In the genomic region with DNA sequence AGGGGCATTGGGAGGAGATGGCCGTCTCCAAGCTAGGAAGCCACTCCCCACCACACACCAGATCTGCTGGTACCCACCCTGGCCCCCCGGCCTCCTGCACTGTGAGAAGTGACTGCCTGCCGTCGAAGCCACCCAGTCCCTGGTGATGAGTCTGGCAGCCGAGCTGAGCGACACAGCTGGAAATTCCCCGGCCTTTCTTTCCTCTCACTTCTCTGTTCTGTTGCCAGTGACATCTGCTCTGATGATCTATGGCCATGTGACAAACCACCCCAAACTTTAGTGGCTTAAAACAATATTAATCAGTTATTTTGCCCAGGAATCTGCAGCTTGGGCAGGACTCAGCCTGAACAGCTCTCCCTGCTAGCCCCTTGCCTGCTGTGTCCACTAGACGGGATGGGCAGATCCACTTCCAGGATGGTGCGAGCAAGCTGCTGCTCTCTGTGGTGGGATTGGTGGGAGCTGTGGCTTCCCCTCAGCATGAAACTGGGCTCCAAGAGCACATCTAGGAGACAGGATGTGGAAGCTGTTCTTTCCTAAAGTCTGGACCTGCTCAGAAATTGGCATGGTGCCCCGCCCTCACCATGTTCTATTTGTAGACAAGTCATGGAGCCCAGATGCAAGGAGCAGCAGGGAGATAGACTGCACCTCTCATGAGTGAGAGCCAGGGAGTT, we compare ENCODE assay signal across 9 cellular contexts.
A peak's percentile ranks its signal among the peaks of the same experiment; 100 is the strongest.
DNase-seq lines count a peak whose midpoint lies in the region; ATAC-seq and TF ChIP-seq lines count a peak whose summit lies in the region.
"Had no signal": no experiment of that assay in that cellular context is flagged by ENCODE, and none has a peak within 500 bp of the region (broad histone marks: within the 10 kb centered on the region; RNA-seq: fewer than 3 reads in every experiment).

No MANE protein-coding gene starts in this region.

- H3K4me3 ChIP-seq in CD8-positive, alpha-beta T cell (ENCODE audit: low read depth, low read length): no peak overlapping the region

- H3K9me3 ChIP-seq in CD8-positive, alpha-beta T cell (ENCODE audit: low read length): no peaks in the 10 kb centered on the region

- POLR2A ChIA-PET in CD8-positive, alpha-beta T cell (lab: Charles Lee): no interaction called here

- ATAC-seq in GM18861 (IDR thresholded peaks at IDR 0.05; ENCODE audit: unreplicated experiment) (peak; percentile 87), GM21619 (IDR thresholded peaks at IDR 0.05; ENCODE audit: unreplicated experiment) (peak; percentile 96), HG03558 (IDR thresholded peaks at IDR 0.05; ENCODE audit: extremely low read depth, unreplicated experiment) (peak; percentile 85), naive B cell (ENCODE audit: low read depth in 2 of 2) (peak; percentile 96)
- no peak for ATAC-seq in activated T-helper 17 cell treated with anti-CD3 and anti-CD28 coated beads, Interleukin-2, amount 50 U/mL, for 72 hours (replicated peaks)
- ATAC-seq in CD8-positive, alpha-beta T cell: no peak

- H3K27me3 ChIP-seq in CD8-positive, alpha-beta T cell (ENCODE audit: insufficient read depth, low read length): no peaks in the 10 kb centered on the region

- H3K27ac ChIP-seq in CD8-positive, alpha-beta T cell (ENCODE audit: low read depth, low read length): no peak overlapping the region

- H3K4me1 ChIP-seq in CD8-positive, alpha-beta T cell (ENCODE audit: insufficient read depth, low read length): no peaks in the 10 kb centered on the region

- H3K36me3 ChIP-seq in CD8-positive, alpha-beta T cell (ENCODE audit: insufficient read depth, low read length): no peaks in the 10 kb centered on the region

- peaks cover 24 to 60% (median 34%) of the 10 kb centered on the region in 3 donors for H3K4me1 Mint-ChIP-seq in naive B cell
- peaks cover 5% of the 10 kb centered on the region for H3K4me1 Mint-ChIP-seq in activated T-helper 17 cell treated with anti-CD3 and anti-CD28 coated beads, Interleukin-2, amount 50 U/mL, for 72 hours
- peaks cover 13% of the 10 kb centered on the region for H3K4me1 Mint-ChIP-seq in CD8-positive, alpha-beta T cell (ENCODE audit: low read depth)

- H3K27ac Mint-ChIP-seq in naive B cell: peak overlapping the region; percentile 87 to 100 (median 96)
- no peak overlapping the region for H3K27ac Mint-ChIP-seq in activated T-helper 17 cell treated with anti-CD3 and anti-CD28 coated beads, Interleukin-2, amount 50 U/mL, for 72 hours
- no peak overlapping the region for H3K27ac Mint-ChIP-seq in CD8-positive, alpha-beta T cell

- CTCF ChIA-PET in CD8-positive, alpha-beta T cell (lab: Charles Lee): no interaction called here

- H3K27me3 Mint-ChIP-seq in naive B cell: peaks cover 0 to 12% (median 3%) of the 10 kb centered on the region in 3 donors
- no peaks in the 10 kb centered on the region for H3K27me3 Mint-ChIP-seq in activated T-helper 17 cell treated with anti-CD3 and anti-CD28 coated beads, Interleukin-2, amount 50 U/mL, for 72 hours
- peaks cover 5% of the 10 kb centered on the region for H3K27me3 Mint-ChIP-seq in CD8-positive, alpha-beta T cell (ENCODE audit: low read depth)

- H3K4me3 Mint-ChIP-seq in naive B cell: peak overlapping the region in 6 of 8 donors; percentile 17 to 79 (median 38)
- H3K4me3 Mint-ChIP-seq in activated T-helper 17 cell treated with anti-CD3 and anti-CD28 coated beads, Interleukin-2, amount 50 U/mL, for 72 hours: no peak overlapping the region
- H3K4me3 Mint-ChIP-seq in CD8-positive, alpha-beta T cell: no peak overlapping the region

- peaks cover 0 to 1% (median 0%) of the 10 kb centered on the region in 7 donors for H3K9me3 Mint-ChIP-seq in naive B cell
- no peaks in the 10 kb centered on the region for H3K9me3 Mint-ChIP-seq in activated T-helper 17 cell treated with anti-CD3 and anti-CD28 coated beads, Interleukin-2, amount 50 U/mL, for 72 hours
- no peaks in the 10 kb centered on the region for H3K9me3 Mint-ChIP-seq in CD8-positive, alpha-beta T cell

- TF ChIP-seq CTCF in CD8-positive, alpha-beta T cell (IDR thresholded peaks at IDR 0.05): no peak

- intact Hi-C loops in CD8-positive, alpha-beta T cell (cut with DNase I, micrococcal nuclease): no loop called here

- no peaks in the 10 kb centered on the region for H3K36me3 Mint-ChIP-seq in naive B cell
- H3K36me3 Mint-ChIP-seq in activated T-helper 17 cell treated with anti-CD3 and anti-CD28 coated beads, Interleukin-2, amount 50 U/mL, for 72 hours (ENCODE audit: low read depth): no peaks in the 10 kb centered on the region
- H3K36me3 Mint-ChIP-seq in CD8-positive, alpha-beta T cell: no peaks in the 10 kb centered on the region

- DNase-seq in naive B cell (peak; percentile 84), activated gamma-delta T cell (lab: John Stamatoyannopoulos, UW) (no peak)
- no peak for DNase-seq in activated CD4-positive, alpha-beta T cell treated with anti-CD3 and anti-CD28 coated beads, Interleukin-2, amount 50 U/mL, for 4 hours
- no peak for DNase-seq in CD8-positive, alpha-beta T cell
- DNase-seq: activated naive CD4-positive, alpha-beta T cell had no signal

Comparison
In these comparisons a context has a peak if more than half of its experiments do, and no peak if none do; other contexts are left out.
1. ATAC-seq: peak in GM18861 (single experiment), GM21619 (single experiment), HG03558 (single experiment) and naive B cell (2 of 2); none in activated T-helper 17 cell treated with anti-CD3 and anti-CD28 coated beads, Interleukin-2, amount 50 U/mL, for 72 hours (single experiment) and CD8-positive, alpha-beta T cell (single experiment).
2. H3K27ac Mint-ChIP-seq: peak in naive B cell (6 of 6); none in activated T-helper 17 cell treated with anti-CD3 and anti-CD28 coated beads, Interleukin-2, amount 50 U/mL, for 72 hours (single experiment) and CD8-positive, alpha-beta T cell (single experiment).
3. H3K4me3 Mint-ChIP-seq: peak in naive B cell (6 of 8); none in activated T-helper 17 cell treated with anti-CD3 and anti-CD28 coated beads, Interleukin-2, amount 50 U/mL, for 72 hours (single experiment) and CD8-positive, alpha-beta T cell (single experiment).